In genomic region chr7:138879356-138879755, GRCh38 we compare ENCODE assay signal across 26 cellular contexts.
DNase-seq lines count a peak whose midpoint lies in the region; FAIRE-seq and TF ChIP-seq lines count a peak whose summit lies in the region.
"Had no signal": no experiment of that assay in that cellular context is flagged by ENCODE, and none has a peak within 500 bp of the region (broad histone marks: within the 10 kb centered on the region; RNA-seq: fewer than 3 reads in every experiment).

No MANE protein-coding gene starts in this region.

- H3K79me2 ChIP-seq in astrocyte (ENCODE audit: insufficient read depth, low read length): no peaks in the 10 kb centered on the region

- FAIRE-seq in astrocyte (lab: Jason Lieb, UNC): no peak
- FAIRE-seq: A549, GM12878, GM19239 had no signal

- H3K27me3 ChIP-seq in astrocyte (ENCODE audit: insufficient read depth, low read length): no peaks in the 10 kb centered on the region
- H3K27me3 ChIP-seq: BE2C; BLaER1 treated with 17β-estradiol and CSF1 and Interleukin-3, amounts not matched to agents 10 nM and 100 nM had no signal

- no peaks in the 10 kb centered on the region for H3K27me3 Mint-ChIP-seq in astrocyte (ENCODE audit: low read depth, unreplicated experiment)
- H3K27me3 Mint-ChIP-seq in endothelial cell (ENCODE audit: unreplicated experiment): no peaks in the 10 kb centered on the region
- H3K27me3 Mint-ChIP-seq in nephron progenitor cell (ENCODE audit: low read depth, poor library complexity): peaks cover 3% of the 10 kb centered on the region
- H3K27me3 Mint-ChIP-seq: CD4-positive, alpha-beta T cell had no signal

- peaks cover 31% of the 10 kb centered on the region for H3K4me1 Mint-ChIP-seq in astrocyte (ENCODE audit: low read depth, unreplicated experiment)
- no peaks in the 10 kb centered on the region for H3K4me1 Mint-ChIP-seq in endothelial cell (ENCODE audit: unreplicated experiment)
- H3K4me1 Mint-ChIP-seq in nephron progenitor cell: peaks cover 11% of the 10 kb centered on the region
- H3K4me1 Mint-ChIP-seq: CD14-positive monocyte had no signal

- H3K36me3 ChIP-seq in astrocyte (ENCODE audit: insufficient read depth, low read length): no peaks in the 10 kb centered on the region
- H3K36me3 ChIP-seq: HAP-1 had no signal

- no peaks in the 10 kb centered on the region for H3K9me3 ChIP-seq in astrocyte (ENCODE audit: insufficient read depth, low read depth, low read length)
- H3K9me3 ChIP-seq: A549; BE2C; BLaER1 treated with 17β-estradiol and CSF1 and Interleukin-3, amounts not matched to agents 10 nM and 100 nM; HAP-1 had no signal

- H3K4me1 ChIP-seq in astrocyte (ENCODE audit: insufficient read depth, low read length): peaks cover 26% of the 10 kb centered on the region
- H3K4me1 ChIP-seq: HAP-1 had no signal

- H3K4me2 ChIP-seq in astrocyte (ENCODE audit: low read length): no peak overlapping the region
- H3K4me2 ChIP-seq: A549; BLaER1 treated with 17β-estradiol and CSF1 and Interleukin-3, amounts not matched to agents 10 nM and 100 nM had no signal

- H2AFZ ChIP-seq in astrocyte (ENCODE audit: low read depth, low read length): no peak overlapping the region
- H2AFZ ChIP-seq: GM23248 had no signal

- H3K27ac Mint-ChIP-seq in astrocyte (ENCODE audit: unreplicated experiment) (peak overlapping the region; percentile 82), endothelial cell (ENCODE audit: unreplicated experiment) (no peak overlapping the region), nephron progenitor cell (peak overlapping the region; percentile 83)
- H3K27ac Mint-ChIP-seq: CD14-positive monocyte; CD4-positive, alpha-beta T cell; HFFc6 had no signal

- TF ChIP-seq CTCF in VCaP (conservative IDR thresholded peaks at IDR 0.05): no peak
- TF ChIP-seq CTCF in astrocyte (IDR thresholded peaks at IDR 0.05; ENCODE audit: insufficient read depth, low read depth, low read length): no peak
- no peak for TF ChIP-seq CTCF in endothelial cell (IDR thresholded peaks at IDR 0.05; ENCODE audit: unreplicated experiment)
- no peak for TF ChIP-seq CTCF in nephron progenitor cell (IDR thresholded peaks at IDR 0.05)

- H3K27ac ChIP-seq in VCaP (peak overlapping the region; percentile 19; the same call in 1 of the 2 replicates), astrocyte (ENCODE audit: low read depth, low read length) (no peak overlapping the region)
- H3K27ac ChIP-seq: A549; BLaER1 treated with 17β-estradiol and CSF1 and Interleukin-3, amounts not matched to agents 10 nM and 100 nM; GM23248 had no signal

- H3K36me3 Mint-ChIP-seq in astrocyte (ENCODE audit: low read depth, unreplicated experiment) (peaks cover 13% of the 10 kb centered on the region), endothelial cell (ENCODE audit: low read depth, unreplicated experiment) (peaks cover 7% of the 10 kb centered on the region), nephron progenitor cell (ENCODE audit: low read depth) (peaks cover 70% of the 10 kb centered on the region)
- H3K36me3 Mint-ChIP-seq: CD14-positive monocyte; CD8-positive, alpha-beta memory T cell had no signal

- H3K9me3 Mint-ChIP-seq in astrocyte (ENCODE audit: unreplicated experiment): peaks cover 2% of the 10 kb centered on the region
- H3K9me3 Mint-ChIP-seq in endothelial cell (ENCODE audit: unreplicated experiment): no peaks in the 10 kb centered on the region
- no peaks in the 10 kb centered on the region for H3K9me3 Mint-ChIP-seq in nephron progenitor cell
- H3K9me3 Mint-ChIP-seq: CD14-positive monocyte; CD4-positive, alpha-beta T cell; CD8-positive, alpha-beta memory T cell; HFFc6 had no signal

- DNase-seq in astrocyte (ENCODE audit: low read depth): no peak
- DNase-seq in endothelial cell (ENCODE audit: low spot score): no peak
- no peak for DNase-seq in nephron progenitor cell
- DNase-seq in kidney tubule cell (ENCODE audit: low spot score): no peak
- no peak for DNase-seq in activated CD4-positive, alpha-beta T cell treated with anti-CD3 and anti-CD28 coated beads, Interleukin-2, amount 50 U/mL, for 1 hour
- no peak for DNase-seq in NCI-H526 (lab: John Stamatoyannopoulos, UW)
- no peak for DNase-seq in OCI-M1 (lab: John Stamatoyannopoulos, UW)
- DNase-seq: 8988T; ACHN; AML-193; BE2C; CD4-positive, alpha-beta T cell; CD8-positive, alpha-beta memory T cell; DMS 273 treated with DMSO at 0.1 percent for 48 hours; DMS79; EL; GDM1; GM23248; HFFc6 had no signal

- no peak overlapping the region for H3K4me3 Mint-ChIP-seq in astrocyte (ENCODE audit: unreplicated experiment)
- peak overlapping the region; percentile 4 for H3K4me3 Mint-ChIP-seq in endothelial cell (ENCODE audit: unreplicated experiment)
- no peak overlapping the region for H3K4me3 Mint-ChIP-seq in nephron progenitor cell
- H3K4me3 Mint-ChIP-seq: CD14-positive monocyte; CD4-positive, alpha-beta T cell; CD8-positive, alpha-beta memory T cell; HFFc6 had no signal

- H3K9ac ChIP-seq in astrocyte (ENCODE audit: low read length): no peak overlapping the region
- H3K9ac ChIP-seq: BLaER1 treated with 17β-estradiol and CSF1 and Interleukin-3, amounts not matched to agents 10 nM and 100 nM; GM23248 had no signal

- no peaks in the 10 kb centered on the region for H4K20me1 ChIP-seq in astrocyte (ENCODE audit: insufficient read depth, low read length)
- H4K20me1 ChIP-seq: BLaER1 treated with 17β-estradiol and CSF1 and Interleukin-3, amounts not matched to agents 10 nM and 100 nM had no signal

- no peak overlapping the region for H3K4me3 ChIP-seq in astrocyte (ENCODE audit: insufficient read depth, low read depth, low read length)
- H3K4me3 ChIP-seq: A549; BLaER1 treated with 17β-estradiol and CSF1 and Interleukin-3, amounts not matched to agents 10 nM and 100 nM; GM12878; GM23248; HAP-1 had no signal
